In the genomic region with DNA sequence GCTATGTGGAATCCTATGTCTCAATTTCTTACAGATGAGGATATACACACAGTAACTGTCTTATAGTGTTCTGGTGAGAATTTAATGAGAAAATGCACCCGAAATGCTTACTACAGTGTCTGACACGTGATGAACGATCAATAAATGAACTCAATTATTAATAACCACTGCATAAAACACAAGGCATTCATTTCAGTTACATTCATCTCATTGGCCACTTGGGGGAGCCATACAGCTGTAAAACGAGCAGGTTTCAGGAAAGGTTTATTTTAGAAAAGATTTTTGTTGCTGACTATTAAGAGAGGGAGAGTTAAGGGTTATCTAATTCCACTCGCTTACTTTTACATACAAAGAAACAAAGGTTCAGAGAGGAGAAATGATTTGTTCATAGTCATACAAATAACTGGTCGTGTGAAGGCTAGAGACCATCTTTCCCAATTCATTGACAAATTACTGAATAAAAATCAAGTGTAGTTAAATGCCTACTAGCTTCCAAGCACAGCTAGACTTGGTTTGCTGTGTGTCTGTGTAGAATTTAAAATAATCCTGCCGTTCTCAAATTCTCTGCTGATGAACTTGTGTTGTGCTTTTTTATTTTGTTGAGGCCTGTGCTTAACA, we compare ENCODE assay signal across 8 cellular contexts.
DNase-seq lines count a peak whose midpoint lies in the region; ATAC-seq and TF ChIP-seq lines count a peak whose summit lies in the region.

No MANE protein-coding gene starts in this region.

- H3K4me1 Mint-ChIP-seq in CD4-positive, alpha-beta T cell (ENCODE audit: low read depth), result no peaks in the 10 kb centered on the region

- H3K27me3 ChIP-seq in CD4-positive, alpha-beta T cell (ENCODE audit: control insufficient read depth, insufficient read depth, low read length), result no peaks in the 10 kb centered on the region

- peak; percentile 63 for TF ChIP-seq CTCF in CD4-positive, alpha-beta T cell (IDR thresholded peaks at IDR 0.05)
- TF ChIP-seq CTCF in OCI-LY7 (conservative IDR thresholded peaks at IDR 0.05; ENCODE audit: low read length) (peak; percentile 95), coronary artery (IDR thresholded peaks at IDR 0.05) (peak; percentile 73)

- H3K9me2 ChIP-seq in OCI-LY7 (ENCODE audit: insufficient read depth, low read length), result no peaks in the 10 kb centered on the region

- no peaks in the 10 kb centered on the region for H4K20me1 ChIP-seq in OCI-LY7 (ENCODE audit: insufficient read depth, low read length)

- no peaks in the 10 kb centered on the region for H3K36me3 Mint-ChIP-seq in CD4-positive, alpha-beta T cell (ENCODE audit: low read depth)

- H3K27me3 Mint-ChIP-seq in CD4-positive, alpha-beta T cell, result no peaks in the 10 kb centered on the region

- CTCF ChIA-PET in CD4-positive, alpha-beta T cell (lab: Charles Lee), result no interaction called here
- CTCF ChIA-PET in OCI-LY7 (lab: Charles Lee; ENCODE audit: unreplicated experiment), result no interaction called here

- H2AFZ ChIP-seq in OCI-LY7 (ENCODE audit: low read length), result no peak overlapping the region

- intact Hi-C loops in CD4-positive, alpha-beta T cell (cut with DNase I, micrococcal nuclease), result loop anchor here in 1 of 2 experiments (5.0 kb wide), 1 partner anchor 822 kb away; no protein-coding TSS in a partner anchor
- intact Hi-C loops in OCI-LY7 (cut with micrococcal nuclease; ENCODE audit: unreplicated experiment), result loop anchor here (5.0 kb wide), 1 partner anchor 562 kb away; no protein-coding TSS in a partner anchor

- no peak for DNase-seq in CD4-positive, alpha-beta T cell
- DNase-seq in OCI-LY7 (ENCODE audit: low spot score) (peak; percentile 54), coronary artery (ENCODE audit: low spot score) (no peak), lung microvascular endothelial cell (ENCODE audit: low read depth in 2 of 2) (peak; percentile 65 to 73), NCI-H2107 (lab: John Stamatoyannopoulos, UW) (no peak)

- no peak overlapping the region for H3K4me2 ChIP-seq in OCI-LY7 (ENCODE audit: low read length)

- H3K9me3 ChIP-seq in CD4-positive, alpha-beta T cell (ENCODE audit: control insufficient read depth, low read length), result no peaks in the 10 kb centered on the region
- no peaks in the 10 kb centered on the region for H3K9me3 ChIP-seq in OCI-LY7 (ENCODE audit: low read length)

- H3K27ac Mint-ChIP-seq in CD4-positive, alpha-beta T cell, result no peak overlapping the region

- no peaks in the 10 kb centered on the region for H3K4me1 ChIP-seq in OCI-LY7 (ENCODE audit: insufficient read depth, low read length, poor library complexity, severe bottlenecking)

- BruUV-seq in OCI-LY7 (replicated peaks; lab: Mats Ljungman, UMichigan), result no TSS peak

- peaks cover 1% of the 10 kb centered on the region for H3K9me3 Mint-ChIP-seq in CD4-positive, alpha-beta T cell

- H3K4me3 ChIP-seq in OCI-LY7 (ENCODE audit: low read depth, low read length, poor library complexity, severe bottlenecking), result no peak overlapping the region
- no peak overlapping the region for H3K4me3 ChIP-seq in coronary artery

- no peak for ATAC-seq in CD4-positive, alpha-beta T cell (ENCODE audit: poor library complexity)
- ATAC-seq in GM19351 (IDR thresholded peaks at IDR 0.05; ENCODE audit: unreplicated experiment) (peak; percentile 61), HG03442 (IDR thresholded peaks at IDR 0.05; ENCODE audit: unreplicated experiment) (no peak), GM18868 (IDR thresholded peaks at IDR 0.05; ENCODE audit: unreplicated experiment) (no peak)

- no peaks in the 10 kb centered on the region for H3K36me3 ChIP-seq in OCI-LY7 (ENCODE audit: insufficient read depth, low read length)

- H3K4me3 Mint-ChIP-seq in CD4-positive, alpha-beta T cell, result no peak overlapping the region

- H3K79me2 ChIP-seq in OCI-LY7 (ENCODE audit: insufficient read depth, low read depth, low read length), result no peaks in the 10 kb centered on the region

- H3K27ac ChIP-seq in CD4-positive, alpha-beta T cell (ENCODE audit: low read depth, low read length), result no peak overlapping the region
- H3K27ac ChIP-seq in OCI-LY7 (ENCODE audit: low read depth, low read length, poor library complexity, severe bottlenecking) (no peak overlapping the region), coronary artery (peak overlapping the region; percentile 28 to 59)

- POLR2A ChIA-PET in CD4-positive, alpha-beta T cell (lab: Charles Lee), result no interaction called here
- POLR2A ChIA-PET in OCI-LY7 (lab: Charles Lee), result no interaction called here

Comparison
In these comparisons a context has a peak if more than half of its experiments do, and no peak if none do; other contexts are left out.
1. DNase-seq: peak in OCI-LY7 (single experiment) and lung microvascular endothelial cell (2 of 2); none in CD4-positive, alpha-beta T cell (0 of 10), coronary artery (single experiment) and NCI-H2107 (single experiment).
2. H3K27ac ChIP-seq: peak in coronary artery (2 of 2); none in CD4-positive, alpha-beta T cell (single experiment) and OCI-LY7 (single experiment).
3. Peak in every context shown above with its lines, with median percentiles within 50 percentile points of each other: CTCF ChIP-seq.